ENCODE assay signal across 8 cellular contexts in the genomic region with DNA sequence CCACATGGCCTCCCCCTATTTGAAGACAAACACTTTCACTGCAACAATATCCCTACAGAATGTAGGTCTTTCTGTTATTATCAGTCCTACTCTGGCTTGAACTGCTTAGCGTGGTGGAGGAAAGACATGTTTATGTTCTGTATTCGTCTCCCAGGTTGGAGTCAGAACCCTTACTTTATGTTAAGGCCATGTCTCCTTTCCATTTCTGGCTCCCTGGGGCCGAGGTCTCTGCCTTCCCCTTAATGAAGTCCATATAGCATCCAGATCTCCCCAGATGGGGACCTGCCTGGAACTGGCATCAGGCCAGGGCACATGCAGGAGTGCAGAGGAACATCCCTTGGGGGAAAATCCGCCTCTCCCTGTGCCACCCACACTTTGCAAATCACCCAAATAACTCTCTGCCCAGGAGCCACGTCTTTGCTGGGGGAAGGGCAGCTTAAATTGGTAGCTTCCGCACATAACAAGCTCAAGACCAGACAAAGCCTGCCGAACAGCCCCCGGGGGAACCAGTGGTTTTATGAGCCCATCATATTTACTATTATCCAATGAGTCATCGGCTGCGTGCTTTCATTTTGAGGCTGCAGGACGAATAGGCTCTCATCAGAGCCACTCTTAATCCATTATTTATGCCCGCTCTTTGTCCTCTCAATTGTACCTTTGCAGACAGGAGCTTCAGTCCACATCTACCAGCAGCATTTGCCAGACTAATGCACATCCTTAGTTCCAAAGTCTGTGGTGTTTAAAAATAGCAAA.
DNase-seq lines count a peak whose midpoint lies in the region; ATAC-seq and TF ChIP-seq lines count a peak whose summit lies in the region.

No MANE protein-coding gene starts in this region.

- POLR2A ChIA-PET in activated CD8-positive, alpha-beta T cell treated with anti-CD3 and anti-CD28 coated beads, Interleukin-2, amount 10 ng/mL, durations not matched to agents 7 days and 5 days (lab: Charles Lee) = interaction anchor here (1.0 kb wide), 1 partner anchor 8 kb away, joined by 5 read pairs; no protein-coding TSS in a partner anchor

- H3K4me3 ChIP-seq in mucosa of descending colon = no peak overlapping the region

- no peak overlapping the region for H3K4me3 Mint-ChIP-seq in activated CD8-positive, alpha-beta T cell treated with anti-CD3 and anti-CD28 coated beads, Interleukin-2, amount 10 ng/mL, durations not matched to agents 7 days and 5 days
- H3K4me3 Mint-ChIP-seq in activated naive CD4-positive, alpha-beta T cell treated with anti-CD3 and anti-CD28 coated beads for 36 hours = no peak overlapping the region
- no peak overlapping the region for H3K4me3 Mint-ChIP-seq in activated naive CD4-positive, alpha-beta T cell treated with anti-CD3 and anti-CD28 coated beads, Interleukin-2, amount 10 ng/mL, durations not matched to agents 7 days and 5 days

- CTCF ChIA-PET in activated CD8-positive, alpha-beta T cell treated with anti-CD3 and anti-CD28 coated beads, Interleukin-2, amount 10 ng/mL, durations not matched to agents 7 days and 5 days (lab: Charles Lee) = interaction anchor here (1.4 to 4.0 kb wide), 4 partner anchors 10 to 196 kb away, joined by 5 to 25 read pairs (median 17); no protein-coding TSS in a partner anchor
- CTCF ChIA-PET in activated naive CD4-positive, alpha-beta T cell treated with anti-CD3 and anti-CD28 coated beads for 36 hours (lab: Charles Lee) = interaction anchor here (0.6 to 2.7 kb wide), 3 partner anchors 14 to 49 kb away, joined by 3 to 17 read pairs (median 4); no protein-coding TSS in a partner anchor
- CTCF ChIA-PET in activated naive CD4-positive, alpha-beta T cell treated with anti-CD3 and anti-CD28 coated beads, Interleukin-2, amount 10 ng/mL, durations not matched to agents 7 days and 5 days (lab: Charles Lee) = interaction anchor here (1.0 to 1.9 kb wide), 3 partner anchors 9 to 14 kb away, joined by 4 to 5 read pairs (median 4); no protein-coding TSS in a partner anchor

- ATAC-seq in activated CD8-positive, alpha-beta T cell treated with anti-CD3 and anti-CD28 coated beads, Interleukin-2, amount 10 ng/mL, durations not matched to agents 7 days and 5 days = no peak
- peak; percentile 63 for ATAC-seq in mucosa of descending colon

- peaks cover 8% of the 10 kb centered on the region for H3K36me3 Mint-ChIP-seq in activated CD8-positive, alpha-beta T cell treated with anti-CD3 and anti-CD28 coated beads, Interleukin-2, amount 10 ng/mL, durations not matched to agents 7 days and 5 days (ENCODE audit: low read depth)
- peaks cover 2% of the 10 kb centered on the region for H3K36me3 Mint-ChIP-seq in activated naive CD4-positive, alpha-beta T cell treated with anti-CD3 and anti-CD28 coated beads for 36 hours (ENCODE audit: low read depth)
- H3K36me3 Mint-ChIP-seq in activated naive CD4-positive, alpha-beta T cell treated with anti-CD3 and anti-CD28 coated beads, Interleukin-2, amount 10 ng/mL, durations not matched to agents 7 days and 5 days = peaks cover 3% of the 10 kb centered on the region

- TF ChIP-seq CTCF in GM10266 (IDR thresholded peaks at IDR 0.05; ENCODE audit: control insufficient read depth, insufficient read depth, low read depth, missing control alignments) = no peak
- TF ChIP-seq CTCF in mucosa of descending colon (IDR thresholded peaks at IDR 0.05) = no peak

- H3K9me3 Mint-ChIP-seq in activated CD8-positive, alpha-beta T cell treated with anti-CD3 and anti-CD28 coated beads, Interleukin-2, amount 10 ng/mL, durations not matched to agents 7 days and 5 days (ENCODE audit: insufficient read depth) = no peaks in the 10 kb centered on the region
- H3K9me3 Mint-ChIP-seq in activated naive CD4-positive, alpha-beta T cell treated with anti-CD3 and anti-CD28 coated beads for 36 hours = no peaks in the 10 kb centered on the region
- H3K9me3 Mint-ChIP-seq in activated naive CD4-positive, alpha-beta T cell treated with anti-CD3 and anti-CD28 coated beads, Interleukin-2, amount 10 ng/mL, durations not matched to agents 7 days and 5 days = peaks cover 2% of the 10 kb centered on the region

- DNase-seq in GM10266 (ENCODE audit: extremely low spot score) (peak; percentile 25), NCI-H187 (lab: John Stamatoyannopoulos, UW) (peak; percentile 56 to 82), mucosa of descending colon (peak in 2 of 3 donors; percentile 31 to 65), iPS-NIHi7 (ENCODE audit: extremely low spot score) (no peak), NCI-H226 (no peak)
- DNase-seq in activated CD8-positive, alpha-beta T cell treated with anti-CD3 and anti-CD28 coated beads, Interleukin-2, amount 10 ng/mL, durations not matched to agents 7 days and 5 days = peak; percentile 24
- no peak for DNase-seq in activated naive CD4-positive, alpha-beta T cell treated with anti-CD3 and anti-CD28 coated beads for 36 hours
- DNase-seq in activated naive CD4-positive, alpha-beta T cell treated with anti-CD3 and anti-CD28 coated beads, Interleukin-2, amount 10 ng/mL, durations not matched to agents 7 days and 5 days = no peak

- H3K4me1 Mint-ChIP-seq in activated CD8-positive, alpha-beta T cell treated with anti-CD3 and anti-CD28 coated beads, Interleukin-2, amount 10 ng/mL, durations not matched to agents 7 days and 5 days (ENCODE audit: low read depth) = peaks cover 42% of the 10 kb centered on the region
- H3K4me1 Mint-ChIP-seq in activated naive CD4-positive, alpha-beta T cell treated with anti-CD3 and anti-CD28 coated beads for 36 hours (ENCODE audit: low read depth) = peaks cover 57% of the 10 kb centered on the region
- H3K4me1 Mint-ChIP-seq in activated naive CD4-positive, alpha-beta T cell treated with anti-CD3 and anti-CD28 coated beads, Interleukin-2, amount 10 ng/mL, durations not matched to agents 7 days and 5 days = peaks cover 43% of the 10 kb centered on the region

- peaks cover 9% of the 10 kb centered on the region for H3K4me1 ChIP-seq in mucosa of descending colon (ENCODE audit: low read depth)

- H3K9me3 ChIP-seq in mucosa of descending colon = peaks cover 3% of the 10 kb centered on the region

- no peaks in the 10 kb centered on the region for H3K36me3 ChIP-seq in mucosa of descending colon (ENCODE audit: low read depth)

- no peaks in the 10 kb centered on the region for H3K27me3 Mint-ChIP-seq in activated CD8-positive, alpha-beta T cell treated with anti-CD3 and anti-CD28 coated beads, Interleukin-2, amount 10 ng/mL, durations not matched to agents 7 days and 5 days (ENCODE audit: low read depth)
- no peaks in the 10 kb centered on the region for H3K27me3 Mint-ChIP-seq in activated naive CD4-positive, alpha-beta T cell treated with anti-CD3 and anti-CD28 coated beads for 36 hours (ENCODE audit: low read depth)
- H3K27me3 Mint-ChIP-seq in activated naive CD4-positive, alpha-beta T cell treated with anti-CD3 and anti-CD28 coated beads, Interleukin-2, amount 10 ng/mL, durations not matched to agents 7 days and 5 days = peaks cover 12% of the 10 kb centered on the region

- no peak overlapping the region for H3K27ac Mint-ChIP-seq in activated CD8-positive, alpha-beta T cell treated with anti-CD3 and anti-CD28 coated beads, Interleukin-2, amount 10 ng/mL, durations not matched to agents 7 days and 5 days
- no peak overlapping the region for H3K27ac Mint-ChIP-seq in activated naive CD4-positive, alpha-beta T cell treated with anti-CD3 and anti-CD28 coated beads for 36 hours
- no peak overlapping the region for H3K27ac Mint-ChIP-seq in activated naive CD4-positive, alpha-beta T cell treated with anti-CD3 and anti-CD28 coated beads, Interleukin-2, amount 10 ng/mL, durations not matched to agents 7 days and 5 days

- intact Hi-C loops in mucosa of descending colon (cut with DNase I, micrococcal nuclease) = no loop called here
- intact Hi-C loops in activated naive CD4-positive, alpha-beta T cell treated with anti-CD3 and anti-CD28 coated beads for 36 hours (cut with micrococcal nuclease) = no loop called here

Comparison
In these comparisons a context has a peak if more than half of its experiments do, and no peak if none do; other contexts are left out.
1. DNase-seq: peak in GM10266 (single experiment), NCI-H187 (2 of 2), activated CD8-positive, alpha-beta T cell treated with anti-CD3 and anti-CD28 coated beads, Interleukin-2, amount 10 ng/mL, durations not matched to agents 7 days and 5 days (single experiment) and mucosa of descending colon (2 of 3); none in activated naive CD4-positive, alpha-beta T cell treated with anti-CD3 and anti-CD28 coated beads for 36 hours (single experiment), activated naive CD4-positive, alpha-beta T cell treated with anti-CD3 and anti-CD28 coated beads, Interleukin-2, amount 10 ng/mL, durations not matched to agents 7 days and 5 days (single experiment), iPS-NIHi7 (single experiment) and NCI-H226 (single experiment).